24 cellular contexts compared by ENCODE assay signal in the genomic region with DNA sequence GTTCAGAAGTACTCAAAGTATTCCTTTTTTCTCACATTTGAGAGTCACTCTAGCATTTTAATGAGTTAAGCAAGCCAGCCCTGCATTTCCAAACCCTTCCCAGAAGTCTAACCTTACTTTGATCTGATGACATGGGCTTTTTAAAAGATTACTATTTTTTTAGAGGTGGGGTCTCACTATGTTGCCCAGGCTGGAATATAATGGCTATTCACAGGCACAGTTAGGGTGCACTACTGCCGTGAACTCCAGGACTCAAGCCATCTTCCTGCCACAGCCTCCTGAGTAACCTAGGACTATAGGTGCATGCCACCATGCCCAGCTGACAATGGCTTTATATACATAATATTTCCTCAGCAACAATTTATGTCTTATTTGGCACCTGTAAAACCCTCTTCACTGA.
"Had no signal": no experiment of that assay in that cellular context is flagged by ENCODE, and none has a peak within 500 bp of the region (broad histone marks: within the 10 kb centered on the region; RNA-seq: fewer than 3 reads in every experiment).

No MANE protein-coding gene starts in this region.

- H3K27me3 ChIP-seq: MG63, SJCRH30 had no signal

- FAIRE-seq: HTR-8/SVneo had no signal

- DNase-seq: Karpas-422, KG1, MG63, NCI-H1092, NCI-H1105 treated with DMSO at 0.1 percent for 48 hours, NCI-H1417 treated with DMSO at 0.1 percent for 48 hours, NCI-H146, NCI-H187, NCI-H2029, NCI-H2081 treated with DMSO at 0.1 percent for 48 hours, NCI-H2171, NCI-H226, NCI-H446, NCI-H510A, NCI-H524 treated with DMSO at 0.1 percent for 48 hours, NCI-H69, NCI-H774, SHP77 treated with DMSO at 0.1 percent for 48 hours, SJCRH30 had no signal

- H3K4me1 ChIP-seq: SJCRH30 had no signal

- H3K9me3 ChIP-seq: MG63, SJCRH30 had no signal

- H3K27ac ChIP-seq: HL-60, RWPE1, SJCRH30 had no signal

- ATAC-seq: Panc1, Right ventricle myocardium inferior had no signal

- H3K4me3 ChIP-seq: MG63, SJCRH30 had no signal
